In genomic region chr4:10117424-10118354, GRCh38 we compare ENCODE assay signal across 8 cellular contexts. TPM values are rescaled to one million over a fixed set of nuclear protein-coding genes. Genes with fewer than 3 reads are reported as not detected.
DNase-seq lines count a peak whose midpoint lies in the region; ATAC-seq, FAIRE-seq and TF ChIP-seq lines count a peak whose summit lies in the region.

No MANE protein-coding gene starts in this region.

- H3K27me3 ChIP-seq in HUES6 (ENCODE audit: control insufficient read depth, insufficient read depth, low read length) = no peaks in the 10 kb centered on the region
- no peaks in the 10 kb centered on the region for H3K27me3 ChIP-seq in parathyroid adenoma (ENCODE audit: control insufficient read depth, insufficient read depth, low read length)

- H3K36me3 ChIP-seq in HUES6 (ENCODE audit: control insufficient read depth, insufficient read depth, low read length) (peaks cover 34% of the 10 kb centered on the region), parathyroid adenoma (ENCODE audit: control insufficient read depth, insufficient read depth, low read length) (no peaks in the 10 kb centered on the region)

- ATAC-seq in activated CD8-positive, alpha-beta T cell treated with anti-CD3 and anti-CD28 coated beads, Interleukin-2, amount 10 ng/mL, durations not matched to agents 7 days and 5 days = no peak
- no peak for ATAC-seq in HG02623 (IDR thresholded peaks at IDR 0.05; ENCODE audit: unreplicated experiment)
- no peak for ATAC-seq in GM19328 (IDR thresholded peaks at IDR 0.05; ENCODE audit: unreplicated experiment)

- H3K9ac ChIP-seq in HUES6 (ENCODE audit: low read length) (peak overlapping the region; percentile 98), parathyroid adenoma (no peak overlapping the region)

- H3K4me2 ChIP-seq in parathyroid adenoma (ENCODE audit: low read length) = peak overlapping the region; percentile 98

- H3K4me3 Mint-ChIP-seq in activated CD8-positive, alpha-beta T cell treated with anti-CD3 and anti-CD28 coated beads, Interleukin-2, amount 10 ng/mL, durations not matched to agents 7 days and 5 days = peak overlapping the region; percentile 92

- H3K27ac ChIP-seq in HUES6 (ENCODE audit: low read depth, low read length) (peak overlapping the region; percentile 99), parathyroid adenoma (peak overlapping the region; percentile 95)

- FAIRE-seq in GM12891 (lab: Jason Lieb, UNC) = peak; percentile 31

- H3K79me2 ChIP-seq in parathyroid adenoma = peaks cover 4% of the 10 kb centered on the region

- peak overlapping the region; percentile 97 for H3K4me3 ChIP-seq in HUES6 (ENCODE audit: low read depth, low read length)
- peak overlapping the region; percentile 65 for H3K4me3 ChIP-seq in fibroblast of mammary gland (ENCODE audit: control insufficient read depth, low read depth, low read length)
- H3K4me3 ChIP-seq in parathyroid adenoma (ENCODE audit: low read depth, low read length) = peak overlapping the region; percentile 78

- peak overlapping the region; percentile 59 for H2AFZ ChIP-seq in parathyroid adenoma

- peaks cover 36% of the 10 kb centered on the region for H3K36me3 Mint-ChIP-seq in activated CD8-positive, alpha-beta T cell treated with anti-CD3 and anti-CD28 coated beads, Interleukin-2, amount 10 ng/mL, durations not matched to agents 7 days and 5 days (ENCODE audit: low read depth)

- CTCF ChIA-PET in activated CD8-positive, alpha-beta T cell treated with anti-CD3 and anti-CD28 coated beads, Interleukin-2, amount 10 ng/mL, durations not matched to agents 7 days and 5 days (lab: Charles Lee) = interaction anchor here (0.9 to 7.4 kb wide), 13 partner anchors 9 to 343 kb away, joined by 3 to 52 read pairs (median 9); no protein-coding TSS in a partner anchor

- no peaks in the 10 kb centered on the region for H3K27me3 Mint-ChIP-seq in activated CD8-positive, alpha-beta T cell treated with anti-CD3 and anti-CD28 coated beads, Interleukin-2, amount 10 ng/mL, durations not matched to agents 7 days and 5 days (ENCODE audit: low read depth)

- POLR2A ChIA-PET in activated CD8-positive, alpha-beta T cell treated with anti-CD3 and anti-CD28 coated beads, Interleukin-2, amount 10 ng/mL, durations not matched to agents 7 days and 5 days (lab: Charles Lee) = interaction anchor here (0.6 to 3.0 kb wide), 20 partner anchors 8 to 514 kb away, joined by 3 to 50 read pairs (median 9); partner anchors contain the start of gene ZNF518B

- H3K4me1 ChIP-seq in HUES6 (ENCODE audit: control insufficient read depth, insufficient read depth, low read length) (peaks cover 46% of the 10 kb centered on the region), parathyroid adenoma (peaks cover 3% of the 10 kb centered on the region)

- no peak for TF ChIP-seq CTCF in fibroblast of mammary gland (conservative IDR thresholded peaks at IDR 0.05; ENCODE audit: control insufficient read depth, insufficient read depth, low read depth, low read length)
- TF ChIP-seq CTCF in parathyroid adenoma (IDR thresholded peaks at IDR 0.05) = no peak

- no peak for TF ChIP-seq POLR2A in GM12891 (IDR thresholded peaks at IDR 0.05; ENCODE audit: low read depth, low read length)

- H3K4me1 Mint-ChIP-seq in activated CD8-positive, alpha-beta T cell treated with anti-CD3 and anti-CD28 coated beads, Interleukin-2, amount 10 ng/mL, durations not matched to agents 7 days and 5 days (ENCODE audit: low read depth) = peaks cover 63% of the 10 kb centered on the region

- H3K9me3 Mint-ChIP-seq in activated CD8-positive, alpha-beta T cell treated with anti-CD3 and anti-CD28 coated beads, Interleukin-2, amount 10 ng/mL, durations not matched to agents 7 days and 5 days (ENCODE audit: insufficient read depth) = no peaks in the 10 kb centered on the region

- H3K27ac Mint-ChIP-seq in activated CD8-positive, alpha-beta T cell treated with anti-CD3 and anti-CD28 coated beads, Interleukin-2, amount 10 ng/mL, durations not matched to agents 7 days and 5 days = peak overlapping the region; percentile 99

- DNase-seq in GM12891 (ENCODE audit: insufficient read length, low spot score) (no peak), fibroblast of mammary gland (ENCODE audit: low read depth) (peak; percentile 26), H4 (ENCODE audit: low spot score) (no peak)
- DNase-seq in activated CD8-positive, alpha-beta T cell treated with anti-CD3 and anti-CD28 coated beads, Interleukin-2, amount 10 ng/mL, durations not matched to agents 7 days and 5 days = no peak

- H3K9me3 ChIP-seq in HUES6 (ENCODE audit: control insufficient read depth, insufficient read depth, low read depth, low read length) (no peaks in the 10 kb centered on the region), parathyroid adenoma (ENCODE audit: control insufficient read depth, low read length) (no peaks in the 10 kb centered on the region)

TF ChIP-seq in GM12891, 5 proteins besides CTCF, POLR2A, EP300 and RAD21:
- TF ChIP-seq SPI1 (IDR thresholded peaks at IDR 0.05; ENCODE audit: low read depth, low read length) = no peak
- TF ChIP-seq PAX5 (IDR thresholded peaks at IDR 0.05; ENCODE audit: insufficient read depth, low read length, severe bottlenecking) = no peak
- TF ChIP-seq POLR2AphosphoS5 (IDR thresholded peaks at IDR 0.05; ENCODE audit: low read depth, low read length) = no peak; the same call in 1 of the 2 replicates
- TF ChIP-seq TAF1 (IDR thresholded peaks at IDR 0.05; ENCODE audit: low read depth, low read length) = no peak
- no peak for TF ChIP-seq POU2F2 (IDR thresholded peaks at IDR 0.05; ENCODE audit: low read depth, low read length)

RNA-seq across cellular contexts. Expression of gene WDR1, which starts 1.1 kb away (rescaled TPM):
- 199 TPM for polyA plus RNA-seq in GM12891 (2012; ENCODE audit: low read depth, missing spikeins)
- 100 to 1,000 TPM; 516 to 550 TPM for total RNA-seq in activated CD8-positive, alpha-beta T cell treated with anti-CD3 and anti-CD28 coated beads, Interleukin-2, amount 10 ng/mL, durations not matched to agents 7 days and 5 days
- 189 and 209 TPM in 2 replicates for total RNA-seq in H4 (2014; rRNA removed; shearing (Covaris generic))
